Comparison of ENCODE assay signal across 8 cellular contexts in the genomic region with DNA sequence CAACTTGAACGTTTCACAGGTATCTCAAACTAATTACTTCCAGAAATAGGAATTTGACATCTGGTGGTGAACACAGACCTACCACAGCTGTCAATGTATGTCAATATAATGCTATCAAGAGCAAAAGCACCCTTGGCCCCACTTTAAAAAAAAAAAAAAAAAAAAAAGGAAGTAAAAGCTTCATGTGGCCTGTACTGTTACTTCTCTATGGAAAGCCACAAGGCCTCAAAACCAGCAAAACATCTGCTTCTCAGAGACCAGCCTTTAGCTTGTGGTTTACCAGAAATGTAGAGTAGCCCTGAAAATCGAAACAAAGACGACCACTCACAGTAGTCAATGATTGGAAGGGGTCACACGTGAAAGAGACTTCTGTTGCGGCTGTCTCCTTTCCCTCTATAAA.
A peak's percentile ranks its signal among the peaks of the same experiment; 100 is the strongest.
DNase-seq lines count a peak whose midpoint lies in the region; ATAC-seq and TF ChIP-seq lines count a peak whose summit lies in the region.

No MANE protein-coding gene starts in this region.

- CTCF ChIA-PET in CD4-positive, alpha-beta memory T cell (lab: Charles Lee; ENCODE audit: partially characterized antibody), result interaction anchor here (2.0 to 2.6 kb wide), 2 partner anchors 18 to 98 kb away, joined by 8 to 10 read pairs; no protein-coding TSS in a partner anchor

- peaks cover 62 to 81% (median 73%) of the 10 kb centered on the region in 4 donors for H3K4me1 Mint-ChIP-seq in CD4-positive, alpha-beta memory T cell

- H3K27ac ChIP-seq in CD4-positive, alpha-beta memory T cell (ENCODE audit: low read depth, low read length), result peak overlapping the region; percentile 34
- peak overlapping the region; percentile 63 to 99 (median 92) for H3K27ac ChIP-seq in spleen
- H3K27ac ChIP-seq in testis, result peak overlapping the region in 1 of 2 donors; percentile 37

- no peak overlapping the region for H3K4me3 ChIP-seq in CD4-positive, alpha-beta memory T cell (ENCODE audit: low read length in 2 of 2)
- H3K4me3 ChIP-seq in spleen (peak overlapping the region in 3 of 8 donors; percentile 5 to 45 (median 7)), testis (no peak overlapping the region)

- TF ChIP-seq POLR2A in spleen (IDR thresholded peaks at IDR 0.05) (no peak), testis (IDR thresholded peaks at IDR 0.05) (no peak)

- H3K9me3 ChIP-seq in CD4-positive, alpha-beta memory T cell (ENCODE audit: control insufficient read depth in 1 of 2, low read length in 2 of 2), result no peaks in the 10 kb centered on the region
- H3K9me3 ChIP-seq in spleen, result no peaks in the 10 kb centered on the region
- H3K9me3 ChIP-seq in testis, result no peaks in the 10 kb centered on the region

- H3K4me3 Mint-ChIP-seq in CD4-positive, alpha-beta memory T cell, result peak overlapping the region; percentile 49 to 79 (median 68)

- WGBS in spleen, 5 donors, result 19 to 61% (median 35%) methylated on average over 5 of the region's 5 CpGs
- 78 to 89% methylated on average over 5 of the region's 5 CpGs for WGBS in testis, 2 donors

- no peaks in the 10 kb centered on the region for H3K36me3 ChIP-seq in CD4-positive, alpha-beta memory T cell (ENCODE audit: insufficient read depth, low read length)
- H3K36me3 ChIP-seq in spleen (no peaks in the 10 kb centered on the region), testis (ENCODE audit: low read depth, missing control alignments) (no peaks in the 10 kb centered on the region)

- no peaks in the 10 kb centered on the region for H3K27me3 ChIP-seq in CD4-positive, alpha-beta memory T cell (ENCODE audit: insufficient read depth, low read length)
- no peaks in the 10 kb centered on the region for H3K27me3 ChIP-seq in spleen (replicated peaks in 1 of 7)
- no peaks in the 10 kb centered on the region for H3K27me3 ChIP-seq in testis

- peaks cover 79% of the 10 kb centered on the region for H3K4me1 ChIP-seq in CD4-positive, alpha-beta memory T cell (ENCODE audit: insufficient read depth, low read length)
- H3K4me1 ChIP-seq in spleen, result peaks cover 49 to 91% (median 81%) of the 10 kb centered on the region in 6 donors
- peaks cover 19% of the 10 kb centered on the region for H3K4me1 ChIP-seq in testis

- H3K9me3 Mint-ChIP-seq in CD4-positive, alpha-beta memory T cell, result no peaks in the 10 kb centered on the region
- H3K9me3 Mint-ChIP-seq in activated naive CD4-positive, alpha-beta T cell treated with anti-CD3 and anti-CD28 coated beads, Interleukin-2, amount 50 U/mL, for 72 hours, result peaks cover 0 to 5% of the 10 kb centered on the region in 2 donors

- peak in 4 of 5 donors; percentile 60 to 70 (median 61) for DNase-seq in CD4-positive, alpha-beta memory T cell
- DNase-seq in activated naive CD4-positive, alpha-beta T cell treated with anti-CD3 and anti-CD28 coated beads, Interleukin-2, amount 50 U/mL, for 72 hours (ENCODE audit: low spot score in 2 of 2), result no peak
- no peak for DNase-seq in spleen
- no peak for DNase-seq in NCI-H1092 (lab: John Stamatoyannopoulos, UW)
- no peak for DNase-seq in C1 segment of cervical spinal cord (lab: John Stamatoyannopoulos, UW)
- no peak for DNase-seq in testis

- TF ChIP-seq CTCF in spleen (IDR thresholded peaks at IDR 0.05 in 8 of 11, conservative IDR thresholded peaks at IDR 0.05 in 3 of 11), result no peak
- no peak for TF ChIP-seq CTCF in testis (IDR thresholded peaks at IDR 0.05)

- H3K27ac Mint-ChIP-seq in CD4-positive, alpha-beta memory T cell, result peak overlapping the region; percentile 33 to 94 (median 85)
- H3K27ac Mint-ChIP-seq in activated naive CD4-positive, alpha-beta T cell treated with anti-CD3 and anti-CD28 coated beads, Interleukin-2, amount 50 U/mL, for 72 hours, result peak overlapping the region; percentile 58 to 81

- peaks cover 0 to 5% of the 10 kb centered on the region in 2 donors for H3K36me3 Mint-ChIP-seq in CD4-positive, alpha-beta memory T cell
- H3K36me3 Mint-ChIP-seq in activated naive CD4-positive, alpha-beta T cell treated with anti-CD3 and anti-CD28 coated beads, Interleukin-2, amount 50 U/mL, for 72 hours, result peaks cover 7 to 39% of the 10 kb centered on the region in 2 donors

- no peaks in the 10 kb centered on the region for H3K27me3 Mint-ChIP-seq in CD4-positive, alpha-beta memory T cell

- POLR2A ChIA-PET in CD4-positive, alpha-beta memory T cell (lab: Charles Lee; ENCODE audit: partially characterized antibody), result interaction anchor here (1.0 to 2.4 kb wide), 3 partner anchors 11 to 465 kb away, joined by 3 to 14 read pairs (median 3); no protein-coding TSS in a partner anchor

- intact Hi-C loops in CD4-positive, alpha-beta memory T cell (cut with micrococcal nuclease), result no loop called here
- intact Hi-C loops in spleen (cut with DNase I; ENCODE audit: low total_unique reads), result loop anchor here (10.0 kb wide), 2 partner anchors 53 to 97 kb away; no protein-coding TSS in a partner anchor
- intact Hi-C loops in testis (cut with DNase I; ENCODE audit: low total_unique reads), result no loop called here

- ATAC-seq in GM19397 (IDR thresholded peaks at IDR 0.05; ENCODE audit: unreplicated experiment) (peak; percentile 40), HG03520 (IDR thresholded peaks at IDR 0.05; ENCODE audit: unreplicated experiment) (peak; percentile 56)
- peak in 1 of 2 donors; percentile 9 for ATAC-seq in activated naive CD4-positive, alpha-beta T cell treated with anti-CD3 and anti-CD28 coated beads, Interleukin-2, amount 50 U/mL, for 72 hours

Comparison
In these comparisons a context has a peak if more than half of its experiments do, and no peak if none do; other contexts are left out.
1. DNase-seq: peak in CD4-positive, alpha-beta memory T cell (4 of 5); none in activated naive CD4-positive, alpha-beta T cell treated with anti-CD3 and anti-CD28 coated beads, Interleukin-2, amount 50 U/mL, for 72 hours (0 of 2), spleen (single experiment), NCI-H1092 (single experiment), C1 segment of cervical spinal cord (0 of 14) and testis (single experiment).